In genomic region chr17:40307001-40307690, GRCh38 we compare ENCODE assay signal across 8 cellular contexts. TPM values are rescaled to one million over a fixed set of nuclear protein-coding genes. Genes with fewer than 3 reads are reported as not detected.
A peak's percentile ranks its signal among the peaks of the same experiment; 100 is the strongest.
DNase-seq lines count a peak whose midpoint lies in the region; ATAC-seq and TF ChIP-seq lines count a peak whose summit lies in the region.

No MANE protein-coding gene starts in this region.

- H3K23ac ChIP-seq in mesenchymal stem cell (ENCODE audit: low read length in 2 of 2) = no peak overlapping the region

- H4K8ac ChIP-seq in mesenchymal stem cell (ENCODE audit: low read length) = peak overlapping the region; percentile 89

- H2AFZ ChIP-seq in Loucy (ENCODE audit: low read length) = no peak overlapping the region
- H2AFZ ChIP-seq in mesenchymal stem cell (ENCODE audit: low read depth, low read length) = no peak overlapping the region

- H3K4me2 ChIP-seq in Loucy (ENCODE audit: low read depth, low read length, poor library complexity, severe bottlenecking) = peak overlapping the region; percentile 77
- no peak overlapping the region for H3K4me2 ChIP-seq in mesenchymal stem cell (ENCODE audit: low read length, poor library complexity, severe bottlenecking)

- H3K9ac ChIP-seq in Loucy (ENCODE audit: low read depth, low read length, poor library complexity, severe bottlenecking) (peak overlapping the region; percentile 76), mesenchymal stem cell (ENCODE audit: low read length) (peak overlapping the region; percentile 67)

- peaks cover 2% of the 10 kb centered on the region for H3K79me1 ChIP-seq in mesenchymal stem cell (replicated peaks; ENCODE audit: low read length, poor library complexity, severe bottlenecking)

- no peaks in the 10 kb centered on the region for H3K27me3 ChIP-seq in Loucy (ENCODE audit: insufficient read depth, low read length, poor library complexity, severe bottlenecking)
- no peaks in the 10 kb centered on the region for H3K27me3 ChIP-seq in ascending aorta
- no peaks in the 10 kb centered on the region for H3K27me3 ChIP-seq in mesenchymal stem cell (ENCODE audit: control insufficient read depth in 1 of 2, insufficient read depth in 1 of 2, low read length in 2 of 2)

- H3K4me1 ChIP-seq in Loucy (ENCODE audit: insufficient read depth, low read length, poor library complexity, severe bottlenecking) = peaks cover 76% of the 10 kb centered on the region
- peaks cover 33 to 45% of the 10 kb centered on the region in 2 donors for H3K4me1 ChIP-seq in ascending aorta
- peaks cover 52% of the 10 kb centered on the region for H3K4me1 ChIP-seq in mesenchymal stem cell (ENCODE audit: control insufficient read depth, insufficient read depth, low read depth, low read length)

- H3K14ac ChIP-seq in mesenchymal stem cell (ENCODE audit: low read length in 2 of 2) = no peak overlapping the region

- H2BK120ac ChIP-seq in mesenchymal stem cell (ENCODE audit: low read depth, low read length) = peak overlapping the region; percentile 58

- ATAC-seq in GM19328 (IDR thresholded peaks at IDR 0.05; ENCODE audit: unreplicated experiment) (no peak), GM18505 (IDR thresholded peaks at IDR 0.05; ENCODE audit: unreplicated experiment) (no peak), HG02798 (IDR thresholded peaks at IDR 0.05; ENCODE audit: poor library complexity, unreplicated experiment) (no peak)

- H2AK5ac ChIP-seq in mesenchymal stem cell (ENCODE audit: low read length, severe bottlenecking) = peak overlapping the region; percentile 47

- H3K18ac ChIP-seq in mesenchymal stem cell (ENCODE audit: low read depth in 1 of 2, low read length in 2 of 2) = peak overlapping the region; percentile 55 to 86

- H3K9me3 ChIP-seq in Loucy (ENCODE audit: insufficient read depth, low read depth, low read length) (no peaks in the 10 kb centered on the region), ascending aorta (no peaks in the 10 kb centered on the region), mesenchymal stem cell (ENCODE audit: control insufficient read depth, low read length) (no peaks in the 10 kb centered on the region)

- TF ChIP-seq CTCF in AG09319 (IDR thresholded peaks at IDR 0.05; ENCODE audit: low read depth, low read length) (no peak), Loucy (conservative IDR thresholded peaks at IDR 0.05; ENCODE audit: low read length) (no peak), ascending aorta (IDR thresholded peaks at IDR 0.05) (no peak), GM13977 (IDR thresholded peaks at IDR 0.05; ENCODE audit: extremely low read depth, insufficient read depth, missing control alignments) (no peak)

- H4K20me1 ChIP-seq in Loucy (ENCODE audit: insufficient read depth, low read length, poor library complexity, severe bottlenecking) = no peaks in the 10 kb centered on the region

- intact Hi-C loops in ascending aorta (cut with DNase I) = loop anchor here (5.0 kb wide), 1 partner anchor 230 kb away; no protein-coding TSS in a partner anchor

- peaks cover 8% of the 10 kb centered on the region; the same call in 1 of the 2 replicates for H3K36me3 ChIP-seq in Loucy (ENCODE audit: insufficient read depth, low read length)
- no peaks in the 10 kb centered on the region for H3K36me3 ChIP-seq in ascending aorta
- peaks cover 0 to under 1% of the 10 kb centered on the region in 2 experiments for H3K36me3 ChIP-seq in mesenchymal stem cell (ENCODE audit: control insufficient read depth in 1 of 2, insufficient read depth in 2 of 2, low read depth in 1 of 2, low read length in 2 of 2)

- TF ChIP-seq POLR2A in GM18505 (IDR thresholded peaks at IDR 0.05; ENCODE audit: borderline replicate concordance, extremely low read depth, insufficient read depth, insufficient read length) = no peak

- H3K4ac ChIP-seq in mesenchymal stem cell (ENCODE audit: low read depth in 1 of 2, low read length in 2 of 2) = peak overlapping the region; percentile 21 to 27

- peak overlapping the region; percentile 57 for H3K4me3 ChIP-seq in Loucy (ENCODE audit: low read length, poor library complexity, severe bottlenecking)
- no peak overlapping the region for H3K4me3 ChIP-seq in ascending aorta
- peak overlapping the region in 1 of 2 experiments; percentile 37 for H3K4me3 ChIP-seq in mesenchymal stem cell (ENCODE audit: insufficient read depth in 1 of 2, low read depth in 1 of 2, low read length in 2 of 2)

- peak overlapping the region; percentile 26 for H2BK15ac ChIP-seq in mesenchymal stem cell (ENCODE audit: low read depth, poor library complexity, severe bottlenecking)

- peak overlapping the region; percentile 59 to 70 for H2BK12ac ChIP-seq in mesenchymal stem cell (ENCODE audit: low read length in 2 of 2)

- H3F3A ChIP-seq in Loucy (ENCODE audit: low read depth) = peaks cover 8% of the 10 kb centered on the region

- no peaks in the 10 kb centered on the region for H3K9me2 ChIP-seq in Loucy (replicated peaks; ENCODE audit: low read depth, low read length)

- H3K79me2 ChIP-seq in Loucy (ENCODE audit: insufficient read depth, low read length) = peaks cover 13% of the 10 kb centered on the region; the same call in 1 of the 2 replicates

- in situ Hi-C loops in GM13977 (cut with MboI; ENCODE audit: low pct_unique_long_range_greater_than_20kb, low sequenced_read_pairs, unreplicated experiment) = no loop called here

- WGBS in mesenchymal stem cell = 52% methylated on average over 8 of the region's 10 CpGs

- peak overlapping the region; percentile 77 for H4K91ac ChIP-seq in mesenchymal stem cell (ENCODE audit: low read length)

- H3K27ac ChIP-seq in ascending aorta = peak overlapping the region; percentile 1 to 11
- peak overlapping the region; percentile 20 for H3K27ac ChIP-seq in mesenchymal stem cell (ENCODE audit: low read length, poor library complexity, severe bottlenecking)

- DNase-seq in AG09319 (ENCODE audit: extremely low read depth, low read depth) (peak; percentile 83), ascending aorta (ENCODE audit: low spot score in 2 of 2) (no peak), mesenchymal stem cell (peak; percentile 74), GM13977 (ENCODE audit: low spot score) (no peak)

- H2BK5ac ChIP-seq in mesenchymal stem cell (ENCODE audit: low read depth, low read length, poor library complexity, severe bottlenecking) = no peak overlapping the region

RNA-seq across cellular contexts. Expression of gene RARA, which starts 1.8 kb away (rescaled TPM):
- 77.3 TPM for total RNA-seq in ascending aorta
- polyA plus RNA-seq in mesenchymal stem cell (2013, experiment 1 of 2) = 32.6 TPM
- polyA plus RNA-seq in mesenchymal stem cell (2013, experiment 2 of 2) = 32.1 TPM

RNA-seq across cellular contexts. Expression of gene CDC6, which starts 19.5 kb away (rescaled TPM):
- 1.2 TPM for total RNA-seq in ascending aorta
- 8.5 TPM for polyA plus RNA-seq in mesenchymal stem cell (2013, experiment 1 of 2)
- 9.1 TPM for polyA plus RNA-seq in mesenchymal stem cell (2013, experiment 2 of 2)

RNA-seq across cellular contexts. Expression of gene GJD3, which starts 57.4 kb away (rescaled TPM):
- total RNA-seq in ascending aorta = not detected
- polyA plus RNA-seq in mesenchymal stem cell (2013, experiment 1 of 2) = 0.44 TPM
- 0.29 TPM for polyA plus RNA-seq in mesenchymal stem cell (2013, experiment 2 of 2)

Comparison
In these comparisons a context has a peak if more than half of its experiments do, and no peak if none do; other contexts are left out.
1. DNase-seq: peak in AG09319 (single experiment) and mesenchymal stem cell (single experiment); none in ascending aorta (0 of 2) and GM13977 (single experiment).